ENCODE assay signal across 19 cellular contexts in the genomic region with DNA sequence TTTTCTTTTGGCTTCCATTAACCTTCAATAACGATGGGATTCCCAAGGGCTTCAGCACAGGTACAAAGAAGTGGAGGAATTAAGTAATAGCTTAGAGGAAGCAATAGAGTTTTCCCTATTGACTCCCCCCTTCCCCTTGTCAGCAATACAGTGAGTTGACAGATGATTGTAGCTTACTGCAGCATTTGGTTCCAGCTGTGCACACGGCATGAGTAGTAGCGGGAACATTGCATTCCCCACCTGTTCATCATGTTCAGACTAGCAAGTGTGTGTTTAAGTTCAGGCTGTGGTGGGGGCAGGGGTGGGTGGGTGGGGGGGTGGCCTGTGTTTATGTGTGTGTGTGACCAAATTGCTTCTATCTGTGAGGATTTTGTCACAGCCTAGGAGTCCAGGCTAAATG. TPM values are rescaled to one million over a fixed set of nuclear protein-coding genes. Genes with fewer than 3 reads are reported as not detected.
"Had no signal": no experiment of that assay in that cellular context is flagged by ENCODE, and none has a peak within 500 bp of the region (broad histone marks: within the 10 kb centered on the region; RNA-seq: fewer than 3 reads in every experiment).

No MANE protein-coding gene starts in this region.

- H3K36me3 ChIP-seq: tibial nerve, uterus, WERI-Rb-1 had no signal

- H3K4me1 ChIP-seq: uterus had no signal

- ATAC-seq: activated T-cell treated with anti-CD3 and anti-CD28 coated beads, Interleukin-2, amount 50 U/mL, for 72 hours; left lobe of liver; stimulated activated naive CD8-positive, alpha-beta T cell treated with anti-CD3 and anti-CD28 coated beads, Interleukin-15, Interleukin-2, amounts not matched to agents 100 U/mL and 50 U/mL, for 24 hours had no signal

- H3K9me3 ChIP-seq: uterus had no signal

- DNase-seq: activated CD4-positive, alpha-beta T cell treated with anti-CD3 and anti-CD28 coated beads for 1 hour; activated CD4-positive, alpha-beta T cell treated with anti-CD3 and anti-CD28 coated beads, Interleukin-2, amount 50 U/mL, for 4 hours; activated effector memory CD4-positive, alpha-beta T cell treated with anti-CD3 and anti-CD28 coated beads, Interleukin-2, amount 50 U/mL, for 16 hours; activated naive CD4-positive, alpha-beta T cell treated with anti-CD3 and anti-CD28 coated beads, Interleukin-2, amount 50 U/mL, for 16 hours; activated T-cell treated with anti-CD3 and anti-CD28 coated beads, Interleukin-2, amount 50 U/mL, for 72 hours; aorta; erythroblast; nephron progenitor cell; occipital lobe; stimulated activated naive CD8-positive, alpha-beta T cell treated with anti-CD3 and anti-CD28 coated beads, Interleukin-15, Interleukin-2, amounts not matched to agents 100 U/mL and 50 U/mL, for 24 hours; substantia nigra; uterus; WERI-Rb-1 had no signal

- H3K27ac ChIP-seq: coronary artery, skin epidermis, tibial nerve, uterus, WERI-Rb-1 had no signal

- H3K4me3 ChIP-seq: coronary artery, lung, skin epidermis, tibial nerve, uterus had no signal

RNA-seq across cellular contexts. Expression of gene ADRA2A, which starts 4.6 kb away (rescaled TPM):
- polyA plus RNA-seq: keratinocyte had no signal
